ENCODE assay signal across 11 cellular contexts in the genomic region with DNA sequence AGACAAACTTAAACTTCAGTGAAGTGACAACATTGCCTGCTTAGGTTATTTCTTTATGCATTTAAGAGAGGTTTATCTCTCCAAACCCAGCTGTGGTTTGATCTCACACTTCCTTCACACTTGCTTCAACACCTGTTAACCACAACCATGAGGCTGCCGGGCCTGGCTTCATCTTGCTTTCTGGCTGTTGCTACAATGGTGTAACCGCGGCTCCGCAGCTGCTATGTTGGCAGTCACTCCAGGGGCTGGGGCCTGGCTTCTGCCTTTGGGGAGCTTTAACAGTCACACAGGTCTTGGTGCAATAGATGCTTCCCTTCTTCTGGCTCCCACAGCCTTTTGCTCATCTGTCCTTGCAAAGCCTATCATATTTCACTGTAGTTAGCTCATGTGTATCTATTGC.
DNase-seq lines count a peak whose midpoint lies in the region; ATAC-seq and TF ChIP-seq lines count a peak whose summit lies in the region.
"Had no signal": no experiment of that assay in that cellular context is flagged by ENCODE, and none has a peak within 500 bp of the region (broad histone marks: within the 10 kb centered on the region; RNA-seq: fewer than 3 reads in every experiment).

No MANE protein-coding gene starts in this region.

- peak overlapping the region; percentile 23 for H3K4me3 ChIP-seq in DOHH2 (ENCODE audit: low read length)
- peak overlapping the region; percentile 10 for H3K4me3 ChIP-seq in Loucy (ENCODE audit: low read length, poor library complexity, severe bottlenecking)
- H3K4me3 ChIP-seq in ovary: no peak overlapping the region

- H3K27me3 ChIP-seq in DOHH2 (ENCODE audit: control insufficient read depth, low read length) (no peaks in the 10 kb centered on the region), Loucy (ENCODE audit: insufficient read depth, low read length, poor library complexity, severe bottlenecking) (no peaks in the 10 kb centered on the region), ovary (no peaks in the 10 kb centered on the region)

- peaks cover 69% of the 10 kb centered on the region for H3K4me1 ChIP-seq in DOHH2 (ENCODE audit: control insufficient read depth, low read length)
- peaks cover 39% of the 10 kb centered on the region for H3K4me1 ChIP-seq in Loucy (ENCODE audit: insufficient read depth, low read length, poor library complexity, severe bottlenecking)
- no peaks in the 10 kb centered on the region for H3K4me1 ChIP-seq in ovary (ENCODE audit: insufficient read depth)

- H3K36me3 ChIP-seq in DOHH2 (ENCODE audit: control insufficient read depth, low read length) (peaks cover 26% of the 10 kb centered on the region), Loucy (ENCODE audit: insufficient read depth, low read length) (no peaks in the 10 kb centered on the region), ovary (no peaks in the 10 kb centered on the region)

- H3K27ac Mint-ChIP-seq in natural killer cell: peak overlapping the region in 1 of 2 donors; percentile 48
- H3K27ac Mint-ChIP-seq: WTC11 had no signal

- DNase-seq in activated T-cell treated with anti-CD3 and anti-CD28 coated beads for 4 hours (peak; percentile 0), natural killer cell (peak; percentile 49), ovary (no peak), AML-193 (lab: John Stamatoyannopoulos, UW) (no peak)
- DNase-seq: NCI-H1092 had no signal

- no peak for TF ChIP-seq POLR2A in ovary (IDR thresholded peaks at IDR 0.05)

- H3K9ac ChIP-seq in Loucy (ENCODE audit: low read depth, low read length, poor library complexity, severe bottlenecking): no peak overlapping the region

- peak overlapping the region; percentile 99 for H3K27ac ChIP-seq in DOHH2 (ENCODE audit: low read depth, low read length)
- no peak overlapping the region for H3K27ac ChIP-seq in ovary

- H3K9me2 ChIP-seq in DOHH2 (replicated peaks; ENCODE audit: control insufficient read depth, low read length) (no peaks in the 10 kb centered on the region), Loucy (replicated peaks; ENCODE audit: low read depth, low read length) (no peaks in the 10 kb centered on the region)

- H3K9me3 Mint-ChIP-seq in natural killer cell: peaks cover 0 to under 1% of the 10 kb centered on the region in 2 donors

- TF ChIP-seq EP300 in ovary (IDR thresholded peaks at IDR 0.05): no peak

- H3K27me3 Mint-ChIP-seq in natural killer cell (ENCODE audit: low read depth in 2 of 2): peaks cover 16 to 49% of the 10 kb centered on the region in 2 donors

- H3K9me3 ChIP-seq in DOHH2 (ENCODE audit: control insufficient read depth, insufficient read depth, low read length) (peaks cover 6% of the 10 kb centered on the region; the same call in 1 of the 2 replicates), Loucy (ENCODE audit: insufficient read depth, low read depth, low read length) (no peaks in the 10 kb centered on the region; the same call in 1 of the 2 replicates), ovary (no peaks in the 10 kb centered on the region)

- intact Hi-C loops in natural killer cell (cut with micrococcal nuclease): no loop called here
- intact Hi-C loops in ovary (cut with DNase I): no loop called here

- peaks cover under 1% of the 10 kb centered on the region for H3K36me3 Mint-ChIP-seq in natural killer cell

- peak; percentile 78 to 99 (median 94) for ATAC-seq in natural killer cell
- no peak for ATAC-seq in GM19467 (IDR thresholded peaks at IDR 0.05; ENCODE audit: unreplicated experiment)
- ATAC-seq in HG03342 (IDR thresholded peaks at IDR 0.05; ENCODE audit: unreplicated experiment): no peak
- ATAC-seq: HCT116, WTC11 had no signal

- no peak for TF ChIP-seq CTCF in DOHH2 (IDR thresholded peaks at IDR 0.05; ENCODE audit: low read depth, low read length, poor library complexity, severe bottlenecking)
- no peak for TF ChIP-seq CTCF in Loucy (conservative IDR thresholded peaks at IDR 0.05; ENCODE audit: low read length)
- TF ChIP-seq CTCF in natural killer cell (IDR thresholded peaks at IDR 0.05): no peak
- TF ChIP-seq CTCF in ovary (IDR thresholded peaks at IDR 0.05): no peak

- H4K20me1 ChIP-seq in DOHH2 (ENCODE audit: control insufficient read depth, insufficient read depth, low read depth, low read length) (no peaks in the 10 kb centered on the region), Loucy (ENCODE audit: insufficient read depth, low read length, poor library complexity, severe bottlenecking) (no peaks in the 10 kb centered on the region)

- peaks cover 26 to 30% of the 10 kb centered on the region in 2 donors for H3K4me1 Mint-ChIP-seq in natural killer cell

- H3K79me2 ChIP-seq in DOHH2 (ENCODE audit: control insufficient read depth, low read length) (no peaks in the 10 kb centered on the region), Loucy (ENCODE audit: insufficient read depth, low read length) (no peaks in the 10 kb centered on the region)

- peaks cover 21% of the 10 kb centered on the region for H3F3A ChIP-seq in DOHH2 (ENCODE audit: control insufficient read depth, insufficient read depth)
- peaks cover 6% of the 10 kb centered on the region; the same call in 1 of the 2 replicates for H3F3A ChIP-seq in Loucy (ENCODE audit: low read depth)

- no peak overlapping the region for H2AFZ ChIP-seq in Loucy (ENCODE audit: low read length)

- 62 to 76% (median 73%) methylated on average over 4 of the region's 4 CpGs for WGBS in ovary, 3 donors

- H3K4me2 ChIP-seq in DOHH2 (ENCODE audit: low read length) (peak overlapping the region; percentile 55), Loucy (ENCODE audit: low read depth, low read length, poor library complexity, severe bottlenecking) (peak overlapping the region; percentile 47)

- H3K4me3 Mint-ChIP-seq in natural killer cell: peak overlapping the region; percentile 30
- H3K4me3 Mint-ChIP-seq: WTC11 had no signal

Comparison
In these comparisons a context has a peak if more than half of its experiments do, and no peak if none do; other contexts are left out.
1. DNase-seq: peak in activated T-cell treated with anti-CD3 and anti-CD28 coated beads for 4 hours (single experiment) and natural killer cell (single experiment); none in ovary (0 of 5) and AML-193 (0 of 2).
2. ATAC-seq: peak in natural killer cell (3 of 3); none in GM19467 (single experiment) and HG03342 (single experiment).